Comparison of ENCODE assay signal across 17 cellular contexts in genomic region chr2:14094592-14094991, GRCh38.
"Had no signal": no experiment of that assay in that cellular context is flagged by ENCODE, and none has a peak within 500 bp of the region (broad histone marks: within the 10 kb centered on the region; RNA-seq: fewer than 3 reads in every experiment).

No MANE protein-coding gene starts in this region.

- H3K4me3 ChIP-seq: cardiac muscle cell, right atrium auricular region, thyroid gland had no signal

- H3K27ac Mint-ChIP-seq: activated naive CD8-positive, alpha-beta T cell treated with anti-CD3 and anti-CD28 coated beads for 36 hours; activated T-helper 1 cell treated with anti-CD3 and anti-CD28 coated beads, Interleukin-12 subunit alpha, Interleukin-12 subunit beta, Interleukin-2, Interleukin-4 antibody, amounts not matched to agents 30 ng/mL and 10 ng/mL and 1 ng/mL, durations not matched to agents 14 hours and 24 hours and 36 hours; dendritic cell treated with granulocyte-macrophage colony-stimulating factor and Interleukin-4, amounts not matched to agents 40 ng/mL and 50 ng/mL, for 4 days; effector memory CD8-positive, alpha-beta T cell; memory B cell had no signal

- H3K4me3 Mint-ChIP-seq: activated naive CD8-positive, alpha-beta T cell treated with anti-CD3 and anti-CD28 coated beads for 36 hours; activated T-helper 1 cell treated with anti-CD3 and anti-CD28 coated beads, Interleukin-12 subunit alpha, Interleukin-12 subunit beta, Interleukin-2, Interleukin-4 antibody, amounts not matched to agents 30 ng/mL and 10 ng/mL and 1 ng/mL, durations not matched to agents 14 hours and 24 hours and 36 hours; dendritic cell treated with granulocyte-macrophage colony-stimulating factor and Interleukin-4, amounts not matched to agents 40 ng/mL and 50 ng/mL, for 4 days; effector memory CD8-positive, alpha-beta T cell; memory B cell had no signal

- H3K36me3 ChIP-seq: cardiac muscle cell, right atrium auricular region, thyroid gland, WERI-Rb-1 had no signal

- H3K27me3 ChIP-seq: cardiac muscle cell, right atrium auricular region, thyroid gland had no signal

- H3K36me3 Mint-ChIP-seq: activated naive CD8-positive, alpha-beta T cell treated with anti-CD3 and anti-CD28 coated beads for 36 hours; memory B cell had no signal

- H3K27ac ChIP-seq: cardiac muscle cell, epithelial cell of prostate, right atrium auricular region, thyroid gland, WERI-Rb-1 had no signal

- H3K4me1 Mint-ChIP-seq: activated naive CD8-positive, alpha-beta T cell treated with anti-CD3 and anti-CD28 coated beads for 36 hours; memory B cell had no signal

- H3K4me1 ChIP-seq: right atrium auricular region, thyroid gland had no signal

- H3K27me3 Mint-ChIP-seq: activated naive CD8-positive, alpha-beta T cell treated with anti-CD3 and anti-CD28 coated beads for 36 hours; dendritic cell treated with granulocyte-macrophage colony-stimulating factor and Interleukin-4, amounts not matched to agents 40 ng/mL and 50 ng/mL, for 4 days; effector memory CD8-positive, alpha-beta T cell; memory B cell had no signal

- DNase-seq: activated CD4-positive, alpha-beta T cell treated with anti-CD3 and anti-CD28 coated beads, Interleukin-2, amount 50 U/mL, for 4 hours; activated gamma-delta T cell treated with Interleukin-2 at 50 U/mL for 16 hours; activated naive CD8-positive, alpha-beta T cell treated with anti-CD3 and anti-CD28 coated beads for 36 hours; amniotic stem cell; effector memory CD8-positive, alpha-beta T cell; foreskin fibroblast; stimulated activated CD4-positive, alpha-beta T cell treated with anti-CD3 and anti-CD28 coated beads, Interleukin-12 subunit alpha, Interleukin-12 subunit beta, amount 100 ng/mL, for 4 hours; stimulated activated CD4-positive, alpha-beta T cell treated with anti-CD3 and anti-CD28 coated beads, Interleukin-1b, Interleukin-23, amount 100 ng/mL, for 48 hours; stimulated activated naive CD4-positive, alpha-beta T cell treated with Interleukin-2 at 50 U/mL for 16 hours; thyroid gland; WERI-Rb-1 had no signal

- H3K9me3 Mint-ChIP-seq: activated T-helper 1 cell treated with anti-CD3 and anti-CD28 coated beads, Interleukin-12 subunit alpha, Interleukin-12 subunit beta, Interleukin-2, Interleukin-4 antibody, amounts not matched to agents 30 ng/mL and 10 ng/mL and 1 ng/mL, durations not matched to agents 14 hours and 24 hours and 36 hours; memory B cell had no signal

- ATAC-seq: effector memory CD8-positive, alpha-beta T cell had no signal
